Comparison of ENCODE assay signal across 9 cellular contexts in the genomic region with DNA sequence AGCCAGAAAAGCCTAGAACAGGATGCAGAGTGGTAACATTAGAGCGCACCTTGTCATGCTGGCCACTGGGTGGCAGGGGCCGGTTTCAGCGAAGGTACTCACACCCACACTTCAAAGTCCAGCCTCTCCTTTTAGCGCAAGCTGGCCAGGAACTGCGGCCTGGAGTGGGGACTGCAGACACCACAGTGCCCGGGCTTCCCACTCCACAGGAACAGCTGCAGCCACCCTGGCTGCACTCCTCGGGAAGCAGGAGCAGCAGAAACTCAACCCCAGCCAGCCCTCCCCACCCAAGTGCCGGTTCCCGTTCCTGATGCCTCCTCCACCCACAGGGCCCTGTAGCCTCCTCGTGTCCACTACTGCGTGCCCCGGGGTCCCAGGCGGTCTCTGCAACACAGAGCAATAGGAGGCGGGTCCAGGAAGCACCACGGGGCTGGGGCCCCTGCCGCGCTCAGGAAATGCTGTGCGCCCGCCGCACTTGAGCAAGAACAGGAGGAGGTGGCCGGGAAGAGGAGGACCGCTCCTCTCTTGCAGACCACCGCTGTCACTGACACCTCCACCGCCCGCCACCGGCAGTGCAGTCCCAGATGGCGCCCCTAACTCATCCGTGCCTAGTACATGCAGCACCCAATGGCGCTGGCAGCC. TPM values are rescaled to one million over a fixed set of nuclear protein-coding genes. Genes with fewer than 3 reads are reported as not detected.
DNase-seq lines count a peak whose midpoint lies in the region; ATAC-seq, FAIRE-seq and TF ChIP-seq lines count a peak whose summit lies in the region.
"Had no signal": no experiment of that assay in that cellular context is flagged by ENCODE, and none has a peak within 500 bp of the region (broad histone marks: within the 10 kb centered on the region; RNA-seq: fewer than 3 reads in every experiment).

No MANE protein-coding gene starts in this region.

- H4K20me1 ChIP-seq in endothelial cell of umbilical vein (replicated peaks; ENCODE audit: control insufficient read depth, extremely low read depth, insufficient read depth, low read length), result no peaks in the 10 kb centered on the region

- H3K27me3 Mint-ChIP-seq in T-helper 2 cell treated with Interferon-gamma antibody and Interleukin-4, amounts not matched to agents 5 μg/mL and 100 μg/mL, for 36 hours (ENCODE audit: low read depth), result peaks cover 19% of the 10 kb centered on the region

- CTCF ChIA-PET in endothelial cell of umbilical vein (lab: Charles Lee), result interaction anchor here (0.6 to 4.1 kb wide), 4 partner anchors 10 to 177 kb away, joined by 3 to 29 read pairs (median 5); no protein-coding TSS in a partner anchor

- H3K9me3 ChIP-seq in endothelial cell of umbilical vein (replicated peaks; ENCODE audit: control insufficient read depth, insufficient read depth, low read length), result no peaks in the 10 kb centered on the region

- no TSS peak for BruUV-seq in endothelial cell of umbilical vein (replicated peaks; lab: Mats Ljungman, UMichigan)

- dilution Hi-C loops in endothelial cell of umbilical vein (cut with MboI; ENCODE audit: extremely low pct_ligation_motif_present, low sequenced_read_pairs), result no loop called here

- no peak for TF ChIP-seq POLR2A in endothelial cell of umbilical vein (IDR thresholded peaks at IDR 0.05; ENCODE audit: low read depth, low read length)

- H3K9me1 ChIP-seq in endothelial cell of umbilical vein (replicated peaks; ENCODE audit: control insufficient read depth, extremely low read depth, insufficient read depth, low read length), result no peaks in the 10 kb centered on the region

- peaks cover 20% of the 10 kb centered on the region for H3K4me1 Mint-ChIP-seq in T-helper 2 cell treated with Interferon-gamma antibody and Interleukin-4, amounts not matched to agents 5 μg/mL and 100 μg/mL, for 36 hours (ENCODE audit: low read depth)

- no peak overlapping the region for H3K4me2 ChIP-seq in endothelial cell of umbilical vein (ENCODE audit: insufficient read depth, low read length)

- intact Hi-C loops in endothelial cell of umbilical vein (cut with micrococcal nuclease), result loop anchor here (1.0 kb wide), 3 partner anchors 64 to 271 kb away; no protein-coding TSS in a partner anchor

- ATAC-seq in activated CD4-positive, CD25-positive, alpha-beta regulatory T cell treated with anti-CD3 and anti-CD28 coated beads, Interleukin-2, amount 50 U/mL, for 24 hours, result no peak
- ATAC-seq in HG03175 (IDR thresholded peaks at IDR 0.05; ENCODE audit: unreplicated experiment), result no peak

- no peaks in the 10 kb centered on the region for H3K36me3 Mint-ChIP-seq in T-helper 2 cell treated with Interferon-gamma antibody and Interleukin-4, amounts not matched to agents 5 μg/mL and 100 μg/mL, for 36 hours (ENCODE audit: low read depth)

- H3K4me3 ChIP-seq in endothelial cell of umbilical vein (replicated peaks in 1 of 3; ENCODE audit: insufficient read depth in 1 of 3, low read depth in 1 of 3, low read length in 3 of 3), result no peak overlapping the region

- H3K9ac ChIP-seq in endothelial cell of umbilical vein (replicated peaks; ENCODE audit: extremely low read depth, insufficient read depth, low read length), result no peak overlapping the region

- no peak overlapping the region for H2AFZ ChIP-seq in endothelial cell of umbilical vein (ENCODE audit: low read depth, low read length)

- peak; percentile 40 for DNase-seq in activated naive CD4-positive, alpha-beta T cell treated with Interleukin-2 at 50 U/mL for 16 hours
- no peak for DNase-seq in activated naive CD4-positive, alpha-beta T cell (lab: John Stamatoyannopoulos, UW)
- peak; percentile 38 for DNase-seq in NCI-H1092 (lab: John Stamatoyannopoulos, UW)
- DNase-seq in T-helper 2 cell treated with Interferon-gamma antibody and Interleukin-4, amounts not matched to agents 5 μg/mL and 100 μg/mL, for 36 hours (ENCODE audit: low spot score), result no peak
- DNase-seq in endothelial cell of umbilical vein (ENCODE audit: low read depth, low spot score), result peak; percentile 45
- peak; percentile 78 for DNase-seq in myocyte (ENCODE audit: low read depth)

- H3K79me2 ChIP-seq in endothelial cell of umbilical vein (ENCODE audit: control insufficient read depth, insufficient read depth, low read length), result no peaks in the 10 kb centered on the region

- peak overlapping the region; percentile 42 for H3K4me3 Mint-ChIP-seq in T-helper 2 cell treated with Interferon-gamma antibody and Interleukin-4, amounts not matched to agents 5 μg/mL and 100 μg/mL, for 36 hours

- H3K27ac Mint-ChIP-seq in T-helper 2 cell treated with Interferon-gamma antibody and Interleukin-4, amounts not matched to agents 5 μg/mL and 100 μg/mL, for 36 hours, result no peak overlapping the region

- peaks cover 4 to 19% of the 10 kb centered on the region in 2 experiments for H3K27me3 ChIP-seq in endothelial cell of umbilical vein (ENCODE audit: control insufficient read depth in 2 of 2, insufficient read depth in 2 of 2, low read length in 2 of 2)

- peak; percentile 64 for FAIRE-seq in endothelial cell of umbilical vein (lab: Jason Lieb, UNC)

- POLR2A ChIA-PET in endothelial cell of umbilical vein (lab: Charles Lee), result no interaction called here

- no peaks in the 10 kb centered on the region for H3K9me3 Mint-ChIP-seq in T-helper 2 cell treated with Interferon-gamma antibody and Interleukin-4, amounts not matched to agents 5 μg/mL and 100 μg/mL, for 36 hours

- peak; percentile 51 to 76 for TF ChIP-seq CTCF in endothelial cell of umbilical vein (IDR thresholded peaks at IDR 0.05; ENCODE audit: extremely low read depth in 1 of 2, insufficient read depth in 1 of 2, low read depth in 1 of 2, low read length in 2 of 2)

- no peak overlapping the region for H3K27ac ChIP-seq in endothelial cell of umbilical vein (ENCODE audit: insufficient read depth, low read depth, low read length)

- H3K4me1 ChIP-seq in endothelial cell of umbilical vein (ENCODE audit: control insufficient read depth, extremely low read depth, insufficient read depth, low read length), result no peaks in the 10 kb centered on the region

- no peaks in the 10 kb centered on the region for H3K36me3 ChIP-seq in endothelial cell of umbilical vein (ENCODE audit: control insufficient read depth in 2 of 2, extremely low read depth in 1 of 2, insufficient read depth in 2 of 2, low read length in 2 of 2)

TF ChIP-seq in endothelial cell of umbilical vein, 7 proteins besides CTCF, POLR2A, EP300 and RAD21:
- no peak for TF ChIP-seq MYC (IDR thresholded peaks at IDR 0.05; ENCODE audit: low read depth, low read length)
- TF ChIP-seq, protein P1, sequence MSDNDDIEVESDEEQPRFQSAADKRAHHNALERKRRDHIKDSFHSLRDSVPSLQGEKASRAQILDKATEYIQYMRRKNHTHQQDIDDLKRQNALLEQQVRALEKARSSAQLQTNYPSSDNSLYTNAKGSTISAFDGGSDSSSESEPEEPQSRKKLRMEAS (IDR thresholded peaks at IDR 0.05; ENCODE audit: insufficient read depth, insufficient read length), result no peak
- TF ChIP-seq FOS (IDR thresholded peaks at IDR 0.05; ENCODE audit: borderline replicate concordance, insufficient read depth, low read length), result no peak
- no peak for TF ChIP-seq POLR2AphosphoS5 (IDR thresholded peaks at IDR 0.05; ENCODE audit: insufficient read depth, low read depth, low read length)
- no peak for TF ChIP-seq EZH2 (IDR thresholded peaks at IDR 0.05; ENCODE audit: borderline replicate concordance, low read depth, low read length, severe bottlenecking)
- TF ChIP-seq JUN (IDR thresholded peaks at IDR 0.05; ENCODE audit: borderline replicate concordance, insufficient read depth, insufficient read length, low read depth), result no peak
- no peak for TF ChIP-seq GATA2 (IDR thresholded peaks at IDR 0.05; ENCODE audit: insufficient read depth, insufficient read length, low read depth, low read length)

RNA-seq across cellular contexts. Expression of a gene that starts 2.2 kb away (rescaled TPM):
- total RNA-seq in endothelial cell of umbilical vein (not detected in 2 replicates), myocyte (not detected in 2 replicates)
- not detected in 2 replicates for polyA plus RNA-seq in endothelial cell of umbilical vein
- not detected in 2 replicates for polyA plus RNA-seq in endothelial cell of umbilical vein (2011; cell fraction: cytosol; rRNA removed)
- polyA plus RNA-seq in endothelial cell of umbilical vein (2011; cell fraction: nucleus; rRNA removed), result 0.06 TPM in 1 of 2 replicates, not detected in the other
- not detected in 2 replicates for polyA plus RNA-seq in endothelial cell of umbilical vein (2012)
- not detected in 2 replicates for polyA minus RNA-seq in endothelial cell of umbilical vein
- polyA minus RNA-seq in endothelial cell of umbilical vein (2011; cell fraction: cytosol; rRNA and poly(A)+ RNA removed), result not detected
- polyA minus RNA-seq in endothelial cell of umbilical vein (2011; cell fraction: nucleus; rRNA and poly(A)+ RNA removed), result not detected in 2 replicates
- polyA plus RNA-seq in myocyte (2012), result not detected

RNA-seq across cellular contexts. Expression of a gene that starts 43.6 kb away (rescaled TPM):
- total RNA-seq in endothelial cell of umbilical vein, result not detected in 2 replicates
- polyA plus RNA-seq in endothelial cell of umbilical vein, result not detected in 2 replicates
- polyA plus RNA-seq in endothelial cell of umbilical vein (2011; cell fraction: cytosol; rRNA removed), result not detected in 2 replicates
- not detected in 2 replicates for polyA plus RNA-seq in endothelial cell of umbilical vein (2011; cell fraction: nucleus; rRNA removed)
- polyA plus RNA-seq in endothelial cell of umbilical vein (2012), result not detected in 2 replicates
- polyA minus RNA-seq in endothelial cell of umbilical vein, result not detected in 2 replicates
- polyA minus RNA-seq in endothelial cell of umbilical vein (2011; cell fraction: cytosol; rRNA and poly(A)+ RNA removed), result not detected
- polyA minus RNA-seq in endothelial cell of umbilical vein (2011; cell fraction: nucleus; rRNA and poly(A)+ RNA removed), result not detected in 2 replicates
- not detected in 2 replicates for total RNA-seq in myocyte
- polyA plus RNA-seq in myocyte (2012), result not detected
- polyA plus RNA-seq: esophagus had no signal

RNA-seq across cellular contexts. Expression of a gene that starts 52.5 kb away (rescaled TPM):
- total RNA-seq in endothelial cell of umbilical vein (1.5 and 1.6 TPM in 2 replicates), myocyte (not detected in 2 replicates)
- polyA plus RNA-seq in endothelial cell of umbilical vein, result 2.8 and 3.0 TPM in 2 replicates
- 1.0 and 1.2 TPM in 2 replicates for polyA plus RNA-seq in endothelial cell of umbilical vein (2011; cell fraction: cytosol; rRNA removed)
- 9.6 and 13.3 TPM in 2 replicates for polyA plus RNA-seq in endothelial cell of umbilical vein (2011; cell fraction: nucleus; rRNA removed)
- 1.1 and 1.5 TPM in 2 replicates for polyA plus RNA-seq in endothelial cell of umbilical vein (2012)
- 11.2 and 16.3 TPM in 2 replicates for polyA minus RNA-seq in endothelial cell of umbilical vein
- polyA minus RNA-seq in endothelial cell of umbilical vein (2011; cell fraction: cytosol; rRNA and poly(A)+ RNA removed), result not detected
- polyA minus RNA-seq in endothelial cell of umbilical vein (2011; cell fraction: nucleus; rRNA and poly(A)+ RNA removed), result 7.8 and 12.5 TPM in 2 replicates
- not detected for polyA plus RNA-seq in myocyte (2012)

Comparison
In these comparisons a context has a peak if more than half of its experiments do, and no peak if none do; other contexts are left out.
1. DNase-seq: peak in activated naive CD4-positive, alpha-beta T cell treated with Interleukin-2 at 50 U/mL for 16 hours (single experiment), NCI-H1092 (single experiment), endothelial cell of umbilical vein (single experiment) and myocyte (single experiment); none in activated naive CD4-positive, alpha-beta T cell (0 of 4) and T-helper 2 cell treated with Interferon-gamma antibody and Interleukin-4, amounts not matched to agents 5 μg/mL and 100 μg/mL, for 36 hours (single experiment).